Comparison of ENCODE assay signal across 12 cellular contexts in genomic region chr10:13877154-13877909, GRCh38.
DNase-seq lines count a peak whose midpoint lies in the region; ATAC-seq, FAIRE-seq and TF ChIP-seq lines count a peak whose summit lies in the region.
"Had no signal": no experiment of that assay in that cellular context is flagged by ENCODE, and none has a peak within 500 bp of the region (broad histone marks: within the 10 kb centered on the region; RNA-seq: fewer than 3 reads in every experiment).

No MANE protein-coding gene starts in this region.

- H3K4me1 Mint-ChIP-seq in astrocyte (ENCODE audit: low read depth, unreplicated experiment) = peaks cover 5% of the 10 kb centered on the region
- H3K4me1 Mint-ChIP-seq in naive thymus-derived CD8-positive, alpha-beta T cell = peaks cover 3 to 18% (median 6%) of the 10 kb centered on the region in 4 donors
- H3K4me1 Mint-ChIP-seq in activated naive CD8-positive, alpha-beta T cell treated with anti-CD3 and anti-CD28 coated beads for 36 hours = peaks cover 2% of the 10 kb centered on the region

- H3K36me3 ChIP-seq in astrocyte (ENCODE audit: insufficient read depth, low read length) = peaks cover 3% of the 10 kb centered on the region
- no peaks in the 10 kb centered on the region for H3K36me3 ChIP-seq in heart right ventricle

- peak; percentile 44 for DNase-seq in A172 (ENCODE audit: low spot score)
- DNase-seq in astrocyte (ENCODE audit: low read depth) = peak; percentile 32
- peak; percentile 32 to 65 for DNase-seq in heart right ventricle
- no peak for DNase-seq in omental fat pad (ENCODE audit: low spot score)
- no peak for DNase-seq in Kasumi-1 (lab: John Stamatoyannopoulos, UW)
- DNase-seq in NCI-H345 (lab: John Stamatoyannopoulos, UW) = no peak
- no peak for DNase-seq in naive thymus-derived CD8-positive, alpha-beta T cell
- DNase-seq in activated naive CD8-positive, alpha-beta T cell treated with anti-CD3 and anti-CD28 coated beads for 36 hours = no peak
- DNase-seq: activated naive CD8-positive, alpha-beta T cell treated with anti-CD3 and anti-CD28 coated beads, Interleukin-2, amount 50 U/mL, for 24 hours; KG1; stimulated activated naive CD4-positive, alpha-beta T cell had no signal

- ATAC-seq in heart right ventricle = peak in 7 of 8 donors; percentile 12 to 81 (median 70)
- peak; percentile 51 for ATAC-seq in omental fat pad (ENCODE audit: low FRiP score)
- no peak for ATAC-seq in naive thymus-derived CD8-positive, alpha-beta T cell
- ATAC-seq: activated naive CD8-positive, alpha-beta T cell treated with anti-CD3 and anti-CD28 coated beads, Interleukin-2, amount 50 U/mL, for 24 hours had no signal

- H3K27me3 Mint-ChIP-seq in astrocyte (ENCODE audit: low read depth, unreplicated experiment) = no peaks in the 10 kb centered on the region
- H3K27me3 Mint-ChIP-seq in naive thymus-derived CD8-positive, alpha-beta T cell = peaks cover 0 to 6% (median 0%) of the 10 kb centered on the region in 5 donors
- no peaks in the 10 kb centered on the region for H3K27me3 Mint-ChIP-seq in activated naive CD8-positive, alpha-beta T cell treated with anti-CD3 and anti-CD28 coated beads for 36 hours
- H3K27me3 Mint-ChIP-seq: activated naive CD8-positive, alpha-beta T cell treated with anti-CD3 and anti-CD28 coated beads, Interleukin-2, amount 50 U/mL, for 24 hours had no signal

- H3K27ac Mint-ChIP-seq in astrocyte (ENCODE audit: unreplicated experiment) = no peak overlapping the region
- H3K27ac Mint-ChIP-seq in naive thymus-derived CD8-positive, alpha-beta T cell = no peak overlapping the region
- no peak overlapping the region for H3K27ac Mint-ChIP-seq in activated naive CD8-positive, alpha-beta T cell treated with anti-CD3 and anti-CD28 coated beads for 36 hours
- H3K27ac Mint-ChIP-seq: activated naive CD8-positive, alpha-beta T cell treated with anti-CD3 and anti-CD28 coated beads, Interleukin-2, amount 50 U/mL, for 24 hours had no signal

- 50 to 58% methylated on average over 11 of the region's 11 CpGs for WGBS in heart right ventricle, 2 donors

- peaks cover 10% of the 10 kb centered on the region for H4K20me1 ChIP-seq in astrocyte (ENCODE audit: insufficient read depth, low read length)

- no peak overlapping the region for H2AFZ ChIP-seq in astrocyte (ENCODE audit: low read depth, low read length)

- H3K9me3 ChIP-seq in astrocyte (ENCODE audit: insufficient read depth, low read depth, low read length) = no peaks in the 10 kb centered on the region
- H3K9me3 ChIP-seq in heart right ventricle = no peaks in the 10 kb centered on the region

- peaks cover 22% of the 10 kb centered on the region for H3K4me1 ChIP-seq in astrocyte (ENCODE audit: insufficient read depth, low read length)
- peaks cover 12 to 71% (median 42%) of the 10 kb centered on the region in 9 donors for H3K4me1 ChIP-seq in heart right ventricle

- intact Hi-C loops in heart right ventricle (cut with DNase I) = no loop called here

- peaks cover 6% of the 10 kb centered on the region for H3K36me3 Mint-ChIP-seq in astrocyte (ENCODE audit: low read depth, unreplicated experiment)
- H3K36me3 Mint-ChIP-seq in naive thymus-derived CD8-positive, alpha-beta T cell = no peaks in the 10 kb centered on the region
- no peaks in the 10 kb centered on the region for H3K36me3 Mint-ChIP-seq in activated naive CD8-positive, alpha-beta T cell treated with anti-CD3 and anti-CD28 coated beads for 36 hours

- H3K79me2 ChIP-seq in astrocyte (ENCODE audit: insufficient read depth, low read length) = peaks cover 90% of the 10 kb centered on the region

- H3K9me3 Mint-ChIP-seq in astrocyte (ENCODE audit: unreplicated experiment) = no peaks in the 10 kb centered on the region
- H3K9me3 Mint-ChIP-seq in naive thymus-derived CD8-positive, alpha-beta T cell = no peaks in the 10 kb centered on the region
- no peaks in the 10 kb centered on the region for H3K9me3 Mint-ChIP-seq in activated naive CD8-positive, alpha-beta T cell treated with anti-CD3 and anti-CD28 coated beads for 36 hours
- H3K9me3 Mint-ChIP-seq: activated naive CD8-positive, alpha-beta T cell treated with anti-CD3 and anti-CD28 coated beads, Interleukin-2, amount 50 U/mL, for 24 hours had no signal

- H3K4me3 ChIP-seq in astrocyte (ENCODE audit: insufficient read depth, low read depth, low read length) (no peak overlapping the region), heart right ventricle (no peak overlapping the region)

- H3K9ac ChIP-seq in astrocyte (ENCODE audit: low read length) = no peak overlapping the region

- TF ChIP-seq CTCF in astrocyte (IDR thresholded peaks at IDR 0.05; ENCODE audit: insufficient read depth, low read depth, low read length) (no peak), heart right ventricle (IDR thresholded peaks at IDR 0.05) (no peak), omental fat pad (IDR thresholded peaks at IDR 0.05) (no peak)

- H3K4me3 Mint-ChIP-seq in astrocyte (ENCODE audit: unreplicated experiment) = no peak overlapping the region
- H3K4me3 Mint-ChIP-seq in naive thymus-derived CD8-positive, alpha-beta T cell = no peak overlapping the region
- H3K4me3 Mint-ChIP-seq in activated naive CD8-positive, alpha-beta T cell treated with anti-CD3 and anti-CD28 coated beads for 36 hours = no peak overlapping the region
- H3K4me3 Mint-ChIP-seq: activated naive CD8-positive, alpha-beta T cell treated with anti-CD3 and anti-CD28 coated beads, Interleukin-2, amount 50 U/mL, for 24 hours had no signal

- H3K27me3 ChIP-seq in astrocyte (ENCODE audit: insufficient read depth, low read length) = no peaks in the 10 kb centered on the region
- H3K27me3 ChIP-seq in heart right ventricle = no peaks in the 10 kb centered on the region

- H3K4me2 ChIP-seq in astrocyte (ENCODE audit: low read length) = no peak overlapping the region

- no peak for FAIRE-seq in astrocyte (lab: Jason Lieb, UNC)
- FAIRE-seq: A204.1 had no signal

- POLR2A ChIA-PET in naive thymus-derived CD8-positive, alpha-beta T cell (lab: Charles Lee) = interaction anchor here (0.9 kb wide), 1 partner anchor 26 kb away, joined by 3 read pairs; no protein-coding TSS in a partner anchor

- H3K27ac ChIP-seq in astrocyte (ENCODE audit: low read depth, low read length) = no peak overlapping the region
- H3K27ac ChIP-seq in heart right ventricle = peak overlapping the region in 7 of 10 donors; percentile 7 to 79 (median 62)

Comparison
In these comparisons a context has a peak if more than half of its experiments do, and no peak if none do; other contexts are left out.
1. DNase-seq: peak in A172 (single experiment), astrocyte (single experiment) and heart right ventricle (2 of 2); none in omental fat pad (single experiment), Kasumi-1 (0 of 2), NCI-H345 (single experiment), naive thymus-derived CD8-positive, alpha-beta T cell (0 of 10) and activated naive CD8-positive, alpha-beta T cell treated with anti-CD3 and anti-CD28 coated beads for 36 hours (single experiment).
2. ATAC-seq: peak in heart right ventricle (7 of 8) and omental fat pad (single experiment); none in naive thymus-derived CD8-positive, alpha-beta T cell (0 of 2).